In genomic region chr5:154519375-154519774, GRCh38 we compare ENCODE assay signal across 17 cellular contexts. TPM values are rescaled to one million over a fixed set of nuclear protein-coding genes. Genes with fewer than 3 reads are reported as not detected.
A peak's percentile ranks its signal among the peaks of the same experiment; 100 is the strongest.
DNase-seq lines count a peak whose midpoint lies in the region; ATAC-seq and TF ChIP-seq lines count a peak whose summit lies in the region.
"Had no signal": no experiment of that assay in that cellular context is flagged by ENCODE, and none has a peak within 500 bp of the region (broad histone marks: within the 10 kb centered on the region; RNA-seq: fewer than 3 reads in every experiment).

No MANE protein-coding gene starts in this region.

- TF ChIP-seq CTCF in HFFc6 (IDR thresholded peaks at IDR 0.05) (no peak), fibroblast of the aortic adventitia (IDR thresholded peaks at IDR 0.05; ENCODE audit: insufficient read depth, low read length) (no peak), mucosa of descending colon (IDR thresholded peaks at IDR 0.05) (no peak)

- H3K9me3 Mint-ChIP-seq in HFFc6: no peaks in the 10 kb centered on the region
- no peaks in the 10 kb centered on the region for H3K9me3 Mint-ChIP-seq in stimulated activated memory B cell treated with anti-CD40 and anti-IgM and Interleukin-4, amounts not matched to agents 10 μg/mL and 1 μg/mL and 100 μg/mL, for 72 hours
- H3K9me3 Mint-ChIP-seq: GM23338 had no signal

- H3K36me3 Mint-ChIP-seq in HFFc6 (ENCODE audit: low read depth): no peaks in the 10 kb centered on the region
- H3K36me3 Mint-ChIP-seq in stimulated activated memory B cell treated with anti-CD40 and anti-IgM and Interleukin-4, amounts not matched to agents 10 μg/mL and 1 μg/mL and 100 μg/mL, for 72 hours: no peaks in the 10 kb centered on the region
- H3K36me3 Mint-ChIP-seq: activated CD8-positive, alpha-beta memory T cell treated with anti-CD3 and anti-CD28 coated beads, Interleukin-2, amount 10 ng/mL, durations not matched to agents 7 days and 5 days had no signal

- peak; percentile 8 for DNase-seq in ACHN
- peak; percentile 37 for DNase-seq in HFFc6
- peak; percentile 16 for DNase-seq in T1000 (lab: John Stamatoyannopoulos, UW)
- DNase-seq in fibroblast of the aortic adventitia (ENCODE audit: low read depth): peak; percentile 39
- no peak for DNase-seq in DMS 273 treated with DMSO at 0.1 percent for 48 hours (lab: John Stamatoyannopoulos, UW)
- DNase-seq in mucosa of descending colon: no peak
- DNase-seq in activated gamma-delta T cell (lab: John Stamatoyannopoulos, UW): no peak
- DNase-seq: activated CD8-positive, alpha-beta memory T cell treated with anti-CD3 and anti-CD28 coated beads, Interleukin-2, amount 10 ng/mL, durations not matched to agents 7 days and 5 days; NCI-H1092; NCI-H510A; stimulated activated CD4-positive, alpha-beta T cell treated with anti-CD3 and anti-CD28 coated beads, Interleukin-1b, Interleukin-23, amount 100 ng/mL, for 48 hours had no signal

- intact Hi-C loops in mucosa of descending colon (cut with DNase I, micrococcal nuclease): no loop called here

- H3K9me3 ChIP-seq in mucosa of descending colon: no peaks in the 10 kb centered on the region
- H3K9me3 ChIP-seq: gastroesophageal sphincter, prostate gland, vagina had no signal

- peaks cover 20% of the 10 kb centered on the region for H3K4me1 Mint-ChIP-seq in HFFc6 (ENCODE audit: low read depth)
- H3K4me1 Mint-ChIP-seq in stimulated activated memory B cell treated with anti-CD40 and anti-IgM and Interleukin-4, amounts not matched to agents 10 μg/mL and 1 μg/mL and 100 μg/mL, for 72 hours: peaks cover 4% of the 10 kb centered on the region

- no peak overlapping the region for H3K27ac Mint-ChIP-seq in HFFc6
- H3K27ac Mint-ChIP-seq in stimulated activated memory B cell treated with anti-CD40 and anti-IgM and Interleukin-4, amounts not matched to agents 10 μg/mL and 1 μg/mL and 100 μg/mL, for 72 hours: no peak overlapping the region
- H3K27ac Mint-ChIP-seq: activated CD8-positive, alpha-beta memory T cell treated with anti-CD3 and anti-CD28 coated beads, Interleukin-2, amount 10 ng/mL, durations not matched to agents 7 days and 5 days; GM23338 had no signal

- no peaks in the 10 kb centered on the region for H3K36me3 ChIP-seq in mucosa of descending colon (ENCODE audit: low read depth)
- H3K36me3 ChIP-seq: gastroesophageal sphincter, prostate gland, vagina had no signal

- in situ Hi-C loops in ACHN (cut with HindIII; ENCODE audit: low pct_ligation_motif_present, low pct_unique_long_range_greater_than_20kb, low sequenced_read_pairs): no loop called here

- H3K4me3 Mint-ChIP-seq in HFFc6: no peak overlapping the region
- H3K4me3 Mint-ChIP-seq in stimulated activated memory B cell treated with anti-CD40 and anti-IgM and Interleukin-4, amounts not matched to agents 10 μg/mL and 1 μg/mL and 100 μg/mL, for 72 hours: no peak overlapping the region
- H3K4me3 Mint-ChIP-seq: activated CD8-positive, alpha-beta memory T cell treated with anti-CD3 and anti-CD28 coated beads, Interleukin-2, amount 10 ng/mL, durations not matched to agents 7 days and 5 days; GM23338 had no signal

- H3K4me3 ChIP-seq in fibroblast of the aortic adventitia (ENCODE audit: low read depth, low read length) (no peak overlapping the region), mucosa of descending colon (no peak overlapping the region)
- H3K4me3 ChIP-seq: gastroesophageal sphincter, GM23338, prostate gland, vagina had no signal

- peaks cover 37% of the 10 kb centered on the region for H3K27me3 Mint-ChIP-seq in HFFc6 (ENCODE audit: insufficient read depth)
- H3K27me3 Mint-ChIP-seq in stimulated activated memory B cell treated with anti-CD40 and anti-IgM and Interleukin-4, amounts not matched to agents 10 μg/mL and 1 μg/mL and 100 μg/mL, for 72 hours: peaks cover 84% of the 10 kb centered on the region

- no peak for ATAC-seq in stimulated activated memory B cell treated with anti-CD40 and anti-IgM and Interleukin-4, amounts not matched to agents 10 μg/mL and 1 μg/mL and 100 μg/mL, for 72 hours
- no peak for ATAC-seq in mucosa of descending colon
- ATAC-seq: activated CD8-positive, alpha-beta memory T cell treated with anti-CD3 and anti-CD28 coated beads, Interleukin-2, amount 10 ng/mL, durations not matched to agents 7 days and 5 days; gastroesophageal sphincter; GM23338 had no signal

- no peaks in the 10 kb centered on the region for H3K4me1 ChIP-seq in mucosa of descending colon (ENCODE audit: low read depth)
- H3K4me1 ChIP-seq: prostate gland had no signal

RNA-seq across cellular contexts. Expression of gene HAND1, which starts 41.3 kb away (rescaled TPM):
- total RNA-seq in HFFc6 (2021; fragmentation: NEBNext Ultra II Directional; extraction: Animal tissue kit (Norgen Biotek cat#: 25700)): not detected
- total RNA-seq in fibroblast of the aortic adventitia (ENCODE audit: low replicate concordance) (not detected in 2 replicates), mucosa of descending colon (10 to 100 TPM in 1 of 3 donors, 1 to 10 TPM in 1, under 1 TPM in 1; 0.61 to 47.3 (median 1.8) TPM)
- total RNA-seq: activated CD8-positive, alpha-beta memory T cell treated with anti-CD3 and anti-CD28 coated beads, Interleukin-2, amount 10 ng/mL, durations not matched to agents 7 days and 5 days; gastroesophageal sphincter; GM23338; myocyte; prostate gland; vagina had no signal

Comparison
In these comparisons a context has a peak if more than half of its experiments do, and no peak if none do; other contexts are left out.
1. DNase-seq: peak in ACHN (single experiment), HFFc6 (single experiment), T1000 (single experiment) and fibroblast of the aortic adventitia (single experiment); none in DMS 273 treated with DMSO at 0.1 percent for 48 hours (single experiment), mucosa of descending colon (0 of 3) and activated gamma-delta T cell (single experiment).